Comparison of ENCODE assay signal across 18 cellular contexts in genomic region chr3:45508659-45509037, GRCh38.
DNase-seq lines count a peak whose midpoint lies in the region; ATAC-seq, FAIRE-seq and TF ChIP-seq lines count a peak whose summit lies in the region.
"Had no signal": no experiment of that assay in that cellular context is flagged by ENCODE, and none has a peak within 500 bp of the region (broad histone marks: within the 10 kb centered on the region; RNA-seq: fewer than 3 reads in every experiment).

No MANE protein-coding gene starts in this region.

- H4K20me1 ChIP-seq in HCT116 (ENCODE audit: insufficient read depth), result no peaks in the 10 kb centered on the region
- H4K20me1 ChIP-seq in astrocyte (ENCODE audit: insufficient read depth, low read length), result no peaks in the 10 kb centered on the region

- intact Hi-C loops in HCT116 (cut with micrococcal nuclease) (no loop called here), stomach (cut with DNase I; ENCODE audit: low total_unique reads) (no loop called here)

- H3K27ac Mint-ChIP-seq in astrocyte (ENCODE audit: unreplicated experiment), result no peak overlapping the region
- H3K27ac Mint-ChIP-seq: activated naive CD4-positive, alpha-beta T cell treated with anti-CD3 and anti-CD28 coated beads, Interleukin-2, amount 50 U/mL, for 72 hours; brain; memory B cell; T-helper 2 cell treated with Interferon-gamma antibody and Interleukin-4, amounts not matched to agents 5 μg/mL and 100 μg/mL, for 36 hours had no signal

- H3K36me3 Mint-ChIP-seq in astrocyte (ENCODE audit: low read depth, unreplicated experiment), result peaks cover 1% of the 10 kb centered on the region
- H3K36me3 Mint-ChIP-seq: activated naive CD4-positive, alpha-beta T cell treated with anti-CD3 and anti-CD28 coated beads, Interleukin-2, amount 50 U/mL, for 72 hours had no signal

- H3K27ac ChIP-seq in HCT116 (ENCODE audit: low read depth, low read length), result peak overlapping the region; percentile 42
- peak overlapping the region; percentile 93 for H3K27ac ChIP-seq in astrocyte (ENCODE audit: low read depth, low read length)
- peak overlapping the region; percentile 87 for H3K27ac ChIP-seq in iPS-20b (ENCODE audit: low read length)
- H3K27ac ChIP-seq in stomach, result peak overlapping the region in 4 of 5 donors; percentile 4 to 54 (median 26)
- H3K27ac ChIP-seq: esophagus muscularis mucosa, HL-60, psoas muscle, tibial artery had no signal

- CTCF ChIA-PET in HCT116 (lab: Charles Lee), result interaction anchor here (0.9 to 1.9 kb wide), 5 partner anchors 11 to 870 kb away, joined by 3 to 8 read pairs (median 3); partner anchors contain the start of gene TMEM158

- TF ChIP-seq EP300 in stomach (IDR thresholded peaks at IDR 0.05), result no peak

- no peak overlapping the region for H3K4me3 ChIP-seq in HCT116 (replicated peaks in 1 of 2; ENCODE audit: low read depth in 1 of 2, low read length in 2 of 2)
- H3K4me3 ChIP-seq in astrocyte (ENCODE audit: insufficient read depth, low read depth, low read length), result no peak overlapping the region
- H3K4me3 ChIP-seq in iPS-20b (ENCODE audit: low read length), result peak overlapping the region; percentile 10; the same call in 1 of the 2 replicates
- H3K4me3 ChIP-seq in stomach, result no peak overlapping the region
- H3K4me3 ChIP-seq: esophagus muscularis mucosa, psoas muscle, tibial artery had no signal

- H3K9ac ChIP-seq in HCT116 (ENCODE audit: low read length) (no peak overlapping the region), astrocyte (ENCODE audit: low read length) (peak overlapping the region; percentile 74), iPS-20b (ENCODE audit: low read depth, low read length) (peak overlapping the region; percentile 65; the same call in 1 of the 2 replicates)

- POLR2A ChIA-PET in HCT116 (lab: Charles Lee), result no interaction called here

- RAD21 ChIA-PET in HCT116 (lab: Charles Lee; ENCODE audit: low non-redundant PET in 1 of 2, low total read pairs in 2 of 2, uncharacterized antibody in 2 of 2, unreplicated experiment in 2 of 2), result interaction anchor here in 1 of 2 experiments (0.6 kb wide), 1 partner anchor 468 kb away, joined by 3 read pairs; no protein-coding TSS in a partner anchor

- H3K4me3 Mint-ChIP-seq in astrocyte (ENCODE audit: unreplicated experiment), result no peak overlapping the region
- H3K4me3 Mint-ChIP-seq: brain; memory B cell; T-helper 2 cell treated with Interferon-gamma antibody and Interleukin-4, amounts not matched to agents 5 μg/mL and 100 μg/mL, for 36 hours had no signal

- no TSS peak for BruUV-seq in HCT116 (replicated peaks; lab: Mats Ljungman, UMichigan)

- H3K27me3 ChIP-seq in HCT116 (ENCODE audit: insufficient read depth, low read length), result no peaks in the 10 kb centered on the region
- no peaks in the 10 kb centered on the region for H3K27me3 ChIP-seq in astrocyte (ENCODE audit: insufficient read depth, low read length)
- H3K27me3 ChIP-seq in iPS-20b (ENCODE audit: insufficient read depth, low read length), result no peaks in the 10 kb centered on the region
- no peaks in the 10 kb centered on the region for H3K27me3 ChIP-seq in stomach
- H3K27me3 ChIP-seq: esophagus muscularis mucosa, tibial artery had no signal

- H3K9me3 ChIP-seq in HCT116 (ENCODE audit: control insufficient read depth in 1 of 2, insufficient read depth in 1 of 2, low read depth in 1 of 2, low read length in 2 of 2), result no peaks in the 10 kb centered on the region
- H3K9me3 ChIP-seq in astrocyte (ENCODE audit: insufficient read depth, low read depth, low read length), result no peaks in the 10 kb centered on the region
- H3K9me3 ChIP-seq in iPS-20b (ENCODE audit: insufficient read depth, low read depth, low read length), result no peaks in the 10 kb centered on the region
- no peaks in the 10 kb centered on the region for H3K9me3 ChIP-seq in stomach
- H3K9me3 ChIP-seq: esophagus muscularis mucosa, psoas muscle, tibial artery had no signal

- peaks cover 24 to 33% of the 10 kb centered on the region in 2 experiments for H3K4me1 ChIP-seq in HCT116 (ENCODE audit: control insufficient read depth in 1 of 2, insufficient read depth in 2 of 2, low read length in 2 of 2)
- peaks cover 38% of the 10 kb centered on the region for H3K4me1 ChIP-seq in astrocyte (ENCODE audit: insufficient read depth, low read length)
- peaks cover 38% of the 10 kb centered on the region for H3K4me1 ChIP-seq in iPS-20b (ENCODE audit: insufficient read depth, low read length)
- H3K4me1 ChIP-seq in stomach, result peaks cover 0 to 10% (median 3%) of the 10 kb centered on the region in 4 donors
- H3K4me1 ChIP-seq: psoas muscle, tibial artery had no signal

- H3K9me2 ChIP-seq in HCT116 (ENCODE audit: insufficient read depth), result no peaks in the 10 kb centered on the region

- H3K36me3 ChIP-seq in HCT116 (ENCODE audit: control insufficient read depth in 1 of 2, insufficient read depth in 2 of 2, low read length in 2 of 2) (peaks cover 0 to 2% of the 10 kb centered on the region in 2 experiments; a peak in 1 of 4 replicates), astrocyte (ENCODE audit: insufficient read depth, low read length) (no peaks in the 10 kb centered on the region), iPS-20b (ENCODE audit: insufficient read depth, low read depth, low read length) (peaks cover 9% of the 10 kb centered on the region), stomach (peaks cover 0 to 8% (median 7%) of the 10 kb centered on the region in 4 donors)

- TF ChIP-seq POLR2A in HCT116 (IDR thresholded peaks at IDR 0.05; ENCODE audit: borderline replicate concordance, extremely low read depth, insufficient read depth, insufficient read length) (no peak), stomach (IDR thresholded peaks at IDR 0.05) (no peak)

- H3K9me3 Mint-ChIP-seq in astrocyte (ENCODE audit: unreplicated experiment), result no peaks in the 10 kb centered on the region
- H3K9me3 Mint-ChIP-seq: activated naive CD4-positive, alpha-beta T cell treated with anti-CD3 and anti-CD28 coated beads, Interleukin-2, amount 50 U/mL, for 72 hours; memory B cell; T-helper 2 cell treated with Interferon-gamma antibody and Interleukin-4, amounts not matched to agents 5 μg/mL and 100 μg/mL, for 36 hours had no signal

- TF ChIP-seq RAD21 in HCT116 (IDR thresholded peaks at IDR 0.05; ENCODE audit: low read depth), result no peak

- no peaks in the 10 kb centered on the region for H3K27me3 Mint-ChIP-seq in astrocyte (ENCODE audit: low read depth, unreplicated experiment)
- H3K27me3 Mint-ChIP-seq: brain, memory B cell had no signal

- peaks cover 27% of the 10 kb centered on the region for H3K4me1 Mint-ChIP-seq in astrocyte (ENCODE audit: low read depth, unreplicated experiment)
- H3K4me1 Mint-ChIP-seq: memory B cell had no signal

- no peak overlapping the region for H2AFZ ChIP-seq in HCT116 (ENCODE audit: low read depth, low read length, poor library complexity, severe bottlenecking)
- H2AFZ ChIP-seq in astrocyte (ENCODE audit: low read depth, low read length), result no peak overlapping the region

- no peak for DNase-seq in HCT116 (ENCODE audit: low read depth, low spot score)
- DNase-seq in astrocyte (ENCODE audit: low read depth), result no peak
- no peak for DNase-seq in stomach
- DNase-seq in occipital lobe (lab: John Stamatoyannopoulos, UW), result no peak
- no peak for DNase-seq in CD1c-positive myeloid dendritic cell (ENCODE audit: extremely low spot score)
- DNase-seq in medulla oblongata (ENCODE audit: extremely low spot score), result no peak
- DNase-seq: activated CD4-positive, CD25-positive, alpha-beta regulatory T cell; KBM-7; tibial artery had no signal

- no peak for FAIRE-seq in astrocyte (lab: Jason Lieb, UNC)

- H3K79me2 ChIP-seq in HCT116 (ENCODE audit: insufficient read depth, low read length), result no peaks in the 10 kb centered on the region
- no peaks in the 10 kb centered on the region for H3K79me2 ChIP-seq in astrocyte (ENCODE audit: insufficient read depth, low read length)

- ATAC-seq in HCT116 (0 out of 2 replicates have a peak, but pooled peaks have one; percentile 8), HG03097 (IDR thresholded peaks at IDR 0.05; ENCODE audit: low FRiP score, unreplicated experiment) (no peak)

- TF ChIP-seq CTCF in HCT116 (IDR thresholded peaks at IDR 0.05 in 2 of 3, conservative IDR thresholded peaks at IDR 0.05 in 1 of 3; ENCODE audit: borderline replicate concordance in 1 of 3, insufficient read depth in 1 of 3, low read depth in 2 of 3, low read length in 2 of 3) (no peak), astrocyte (IDR thresholded peaks at IDR 0.05; ENCODE audit: insufficient read depth, low read depth, low read length) (no peak), stomach (IDR thresholded peaks at IDR 0.05) (no peak)

- H3K4me2 ChIP-seq in HCT116 (ENCODE audit: low read length) (peak overlapping the region; percentile 42), astrocyte (ENCODE audit: low read length) (peak overlapping the region; percentile 65)

TF ChIP-seq in HCT116, 20 proteins besides CTCF, POLR2A, EP300 and RAD21:
- no peak for TF ChIP-seq CEBPB (IDR thresholded peaks at IDR 0.05; ENCODE audit: low read depth)
- TF ChIP-seq CBX3 (IDR thresholded peaks at IDR 0.05; ENCODE audit: low read depth), result no peak
- TF ChIP-seq SP1 (IDR thresholded peaks at IDR 0.05; ENCODE audit: low read depth), result no peak

Comparison
In these comparisons a context has a peak if more than half of its experiments do, and no peak if none do; other contexts are left out.
1. H3K27ac ChIP-seq: peak in every context shown above with its lines; median percentile 93 in astrocyte; 87 in iPS-20b; 42 in HCT116; 26 in stomach.